In the genomic region with DNA sequence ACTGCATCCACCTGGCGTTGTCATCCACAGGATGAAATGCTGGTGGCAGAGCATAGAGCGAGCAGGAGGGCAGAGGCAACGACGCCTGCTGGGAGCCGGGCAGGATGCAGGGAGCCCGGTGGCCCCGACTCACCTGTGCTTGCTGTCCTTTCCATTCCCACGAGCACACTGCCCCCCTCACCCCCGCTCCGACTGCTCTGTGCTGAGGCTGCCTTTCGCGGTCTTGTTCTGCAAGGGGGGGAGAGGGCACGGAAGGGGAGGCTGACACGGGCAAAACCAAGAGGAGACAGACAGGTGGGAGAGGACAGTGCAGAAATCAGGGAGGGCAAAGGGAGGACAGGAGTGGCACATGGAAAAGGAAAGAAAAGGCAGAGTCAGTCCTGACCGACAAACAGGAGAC, we compare ENCODE assay signal across 15 cellular contexts. TPM values are rescaled to one million over a fixed set of nuclear protein-coding genes. Genes with fewer than 3 reads are reported as not detected.
"Had no signal": no experiment of that assay in that cellular context is flagged by ENCODE, and none has a peak within 500 bp of the region (broad histone marks: within the 10 kb centered on the region; RNA-seq: fewer than 3 reads in every experiment).

No MANE protein-coding gene starts in this region.

- H3K4me3 ChIP-seq: adrenal gland, K562, SJCRH30 had no signal

- H3K4me3 Mint-ChIP-seq: activated CD4-positive, alpha-beta T cell treated with anti-CD3 and anti-CD28 coated beads, Interleukin-2, amount 10 ng/mL, durations not matched to agents 24 days and 14 days; activated naive CD8-positive, alpha-beta T cell treated with anti-CD3 and anti-CD28 coated beads, Interleukin-2, amount 10 ng/mL, durations not matched to agents 7 days and 5 days; activated T-helper 17 cell treated with anti-CD3 and anti-CD28 coated beads, Interleukin-2, amount 50 U/mL, for 72 hours; central memory CD8-positive, alpha-beta T cell; T-helper 2 cell treated with Interferon-gamma antibody and Interleukin-4, amounts not matched to agents 5 μg/mL and 100 μg/mL, for 36 hours had no signal

- H3K4me1 ChIP-seq: SJCRH30 had no signal

- H3K27ac ChIP-seq: adrenal gland, SJCRH30 had no signal

- H3K9me3 Mint-ChIP-seq: activated CD4-positive, alpha-beta T cell treated with anti-CD3 and anti-CD28 coated beads, Interleukin-2, amount 10 ng/mL, durations not matched to agents 24 days and 14 days; activated naive CD8-positive, alpha-beta T cell treated with anti-CD3 and anti-CD28 coated beads, Interleukin-2, amount 10 ng/mL, durations not matched to agents 7 days and 5 days; activated T-helper 17 cell treated with anti-CD3 and anti-CD28 coated beads, Interleukin-2, amount 50 U/mL, for 72 hours; central memory CD8-positive, alpha-beta T cell; T-helper 2 cell treated with Interferon-gamma antibody and Interleukin-4, amounts not matched to agents 5 μg/mL and 100 μg/mL, for 36 hours had no signal

- H3K4me2 ChIP-seq: SK-N-SH had no signal

- H3K27ac Mint-ChIP-seq: activated naive CD8-positive, alpha-beta T cell treated with anti-CD3 and anti-CD28 coated beads, Interleukin-2, amount 10 ng/mL, durations not matched to agents 7 days and 5 days; activated T-helper 17 cell treated with anti-CD3 and anti-CD28 coated beads, Interleukin-2, amount 50 U/mL, for 72 hours; T-helper 2 cell treated with Interferon-gamma antibody and Interleukin-4, amounts not matched to agents 5 μg/mL and 100 μg/mL, for 36 hours had no signal

- H3K27me3 ChIP-seq: adrenal gland, SJCRH30 had no signal

- H3K9ac ChIP-seq: SK-N-SH had no signal

- H3K9me3 ChIP-seq: adrenal gland, SJCRH30, SK-N-SH had no signal

- H3K27me3 Mint-ChIP-seq: activated CD4-positive, alpha-beta T cell treated with anti-CD3 and anti-CD28 coated beads, Interleukin-2, amount 10 ng/mL, durations not matched to agents 24 days and 14 days; activated naive CD8-positive, alpha-beta T cell treated with anti-CD3 and anti-CD28 coated beads, Interleukin-2, amount 10 ng/mL, durations not matched to agents 7 days and 5 days; activated T-helper 17 cell treated with anti-CD3 and anti-CD28 coated beads, Interleukin-2, amount 50 U/mL, for 72 hours; central memory CD8-positive, alpha-beta T cell had no signal

- H3K9me2 ChIP-seq: SK-N-SH had no signal

- DNase-seq: NCI-H1436 treated with DMSO at 0.1 percent for 48 hours, NCI-H2081 treated with DMSO at 0.1 percent for 48 hours, NCI-H446 treated with DMSO at 0.1 percent for 48 hours, NCI-H524 treated with DMSO at 0.1 percent for 48 hours had no signal

RNA-seq across cellular contexts. Expression of a gene that starts 37.9 kb away (rescaled TPM):
- total RNA-seq: Right ventricle myocardium inferior, RPMI7951 had no signal
